Comparison of ENCODE assay signal across 14 cellular contexts in the genomic region with DNA sequence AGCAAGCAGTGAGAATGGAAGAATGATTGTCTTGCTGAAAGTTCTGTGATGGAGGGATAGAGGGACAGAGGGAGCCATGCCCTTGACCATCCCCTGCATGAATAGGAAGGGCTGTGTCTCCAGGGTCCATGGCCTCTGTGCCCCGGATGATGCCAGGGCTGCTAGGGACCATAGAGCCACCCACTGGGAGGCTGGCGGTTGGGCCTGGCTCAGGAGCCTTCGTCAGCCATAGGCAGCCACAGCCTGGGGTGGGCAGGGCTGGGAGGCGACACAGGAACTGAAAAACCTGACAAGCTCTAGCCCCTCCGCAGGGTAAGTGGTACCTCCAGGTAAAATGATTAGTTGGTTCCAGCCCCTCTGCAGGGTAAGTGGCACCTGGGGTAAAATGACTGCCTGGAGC. TPM values are rescaled to one million over a fixed set of nuclear protein-coding genes. Genes with fewer than 3 reads are reported as not detected.
A peak's percentile ranks its signal among the peaks of the same experiment; 100 is the strongest.
DNase-seq lines count a peak whose midpoint lies in the region; ATAC-seq and TF ChIP-seq lines count a peak whose summit lies in the region.
"Had no signal": no experiment of that assay in that cellular context is flagged by ENCODE, and none has a peak within 500 bp of the region (broad histone marks: within the 10 kb centered on the region; RNA-seq: fewer than 3 reads in every experiment).

No MANE protein-coding gene starts in this region.

- H3K4me3 Mint-ChIP-seq in activated CD8-positive, alpha-beta T cell treated with anti-CD3 and anti-CD28 coated beads, Interleukin-2, amount 10 ng/mL, durations not matched to agents 7 days and 5 days, result no peak overlapping the region
- no peak overlapping the region for H3K4me3 Mint-ChIP-seq in activated CD8-positive, alpha-beta T cell treated with anti-CD3 and anti-CD28 coated beads for 36 hours
- H3K4me3 Mint-ChIP-seq in glutamatergic neuron (ENCODE audit: unreplicated experiment), result no peak overlapping the region
- H3K4me3 Mint-ChIP-seq: CD4-positive, alpha-beta T cell had no signal

- peak in 2 of 3 experiments; percentile 85 to 87 for DNase-seq in NCI-H1417 (lab: John Stamatoyannopoulos, UW)
- no peak for DNase-seq in NCI-H1417 treated with DMSO at 0.1 percent for 48 hours (lab: John Stamatoyannopoulos, UW)
- DNase-seq in activated CD8-positive, alpha-beta T cell treated with anti-CD3 and anti-CD28 coated beads, Interleukin-2, amount 10 ng/mL, durations not matched to agents 7 days and 5 days, result peak; percentile 19
- DNase-seq in activated CD8-positive, alpha-beta T cell treated with anti-CD3 and anti-CD28 coated beads for 36 hours, result no peak
- peak; percentile 77 for DNase-seq in NCI-H69 (lab: John Stamatoyannopoulos, UW)
- DNase-seq in glutamatergic neuron, result no peak
- no peak for DNase-seq in inferior parietal cortex (ENCODE audit: extremely low spot score)
- DNase-seq: AML-193; CD4-positive, alpha-beta T cell; DMS153; DMS79; GDM1; H9 had no signal

- CTCF ChIA-PET in activated CD8-positive, alpha-beta T cell treated with anti-CD3 and anti-CD28 coated beads, Interleukin-2, amount 10 ng/mL, durations not matched to agents 7 days and 5 days (lab: Charles Lee), result interaction anchor here (8.1 kb wide), 1 partner anchor 202 kb away, joined by 187 read pairs; no protein-coding TSS in a partner anchor
- CTCF ChIA-PET in activated CD8-positive, alpha-beta T cell treated with anti-CD3 and anti-CD28 coated beads for 36 hours (lab: Charles Lee), result interaction anchor here (0.9 kb wide), 2 partner anchors 20 to 202 kb away, joined by 3 read pairs; no protein-coding TSS in a partner anchor

- peaks cover 23% of the 10 kb centered on the region for H3K4me1 Mint-ChIP-seq in activated CD8-positive, alpha-beta T cell treated with anti-CD3 and anti-CD28 coated beads, Interleukin-2, amount 10 ng/mL, durations not matched to agents 7 days and 5 days (ENCODE audit: low read depth)
- peaks cover 24% of the 10 kb centered on the region for H3K4me1 Mint-ChIP-seq in activated CD8-positive, alpha-beta T cell treated with anti-CD3 and anti-CD28 coated beads for 36 hours (ENCODE audit: low read depth)
- peaks cover 3% of the 10 kb centered on the region for H3K4me1 Mint-ChIP-seq in glutamatergic neuron (ENCODE audit: low read depth, unreplicated experiment)

- no peak for ATAC-seq in activated CD8-positive, alpha-beta T cell treated with anti-CD3 and anti-CD28 coated beads, Interleukin-2, amount 10 ng/mL, durations not matched to agents 7 days and 5 days
- ATAC-seq in activated CD8-positive, alpha-beta T cell treated with anti-CD3 and anti-CD28 coated beads for 36 hours, result no peak
- ATAC-seq: A549 had no signal

- POLR2A ChIA-PET in activated CD8-positive, alpha-beta T cell treated with anti-CD3 and anti-CD28 coated beads, Interleukin-2, amount 10 ng/mL, durations not matched to agents 7 days and 5 days (lab: Charles Lee), result no interaction called here
- POLR2A ChIA-PET in activated CD8-positive, alpha-beta T cell treated with anti-CD3 and anti-CD28 coated beads for 36 hours (lab: Charles Lee), result no interaction called here

- no peak overlapping the region for H3K27ac Mint-ChIP-seq in activated CD8-positive, alpha-beta T cell treated with anti-CD3 and anti-CD28 coated beads, Interleukin-2, amount 10 ng/mL, durations not matched to agents 7 days and 5 days
- H3K27ac Mint-ChIP-seq in activated CD8-positive, alpha-beta T cell treated with anti-CD3 and anti-CD28 coated beads for 36 hours, result no peak overlapping the region
- no peak overlapping the region for H3K27ac Mint-ChIP-seq in glutamatergic neuron (ENCODE audit: unreplicated experiment)
- H3K27ac Mint-ChIP-seq: CD4-positive, alpha-beta T cell; H9 had no signal

- TF ChIP-seq CTCF in activated CD8-positive, alpha-beta T cell treated with anti-CD3 and anti-CD28 coated beads for 36 hours (IDR thresholded peaks at IDR 0.05), result no peak
- no peak for TF ChIP-seq CTCF in glutamatergic neuron (IDR thresholded peaks at IDR 0.05; ENCODE audit: partially characterized antibody, unreplicated experiment)

- intact Hi-C loops in activated CD8-positive, alpha-beta T cell treated with anti-CD3 and anti-CD28 coated beads for 36 hours (cut with micrococcal nuclease), result loop anchor here (5.0 kb wide), 1 partner anchor 59 kb away; no protein-coding TSS in a partner anchor

- peaks cover 21% of the 10 kb centered on the region for H3K27me3 Mint-ChIP-seq in activated CD8-positive, alpha-beta T cell treated with anti-CD3 and anti-CD28 coated beads, Interleukin-2, amount 10 ng/mL, durations not matched to agents 7 days and 5 days (ENCODE audit: low read depth)
- H3K27me3 Mint-ChIP-seq in activated CD8-positive, alpha-beta T cell treated with anti-CD3 and anti-CD28 coated beads for 36 hours, result peaks cover 19% of the 10 kb centered on the region
- H3K27me3 Mint-ChIP-seq in glutamatergic neuron (ENCODE audit: unreplicated experiment), result peaks cover 18% of the 10 kb centered on the region

- no peaks in the 10 kb centered on the region for H3K36me3 Mint-ChIP-seq in activated CD8-positive, alpha-beta T cell treated with anti-CD3 and anti-CD28 coated beads, Interleukin-2, amount 10 ng/mL, durations not matched to agents 7 days and 5 days (ENCODE audit: low read depth)
- no peaks in the 10 kb centered on the region for H3K36me3 Mint-ChIP-seq in activated CD8-positive, alpha-beta T cell treated with anti-CD3 and anti-CD28 coated beads for 36 hours (ENCODE audit: low read depth)
- H3K36me3 Mint-ChIP-seq in glutamatergic neuron (ENCODE audit: unreplicated experiment), result no peaks in the 10 kb centered on the region

- no peaks in the 10 kb centered on the region for H3K9me3 Mint-ChIP-seq in activated CD8-positive, alpha-beta T cell treated with anti-CD3 and anti-CD28 coated beads, Interleukin-2, amount 10 ng/mL, durations not matched to agents 7 days and 5 days (ENCODE audit: insufficient read depth)
- H3K9me3 Mint-ChIP-seq in activated CD8-positive, alpha-beta T cell treated with anti-CD3 and anti-CD28 coated beads for 36 hours, result no peaks in the 10 kb centered on the region
- H3K9me3 Mint-ChIP-seq in glutamatergic neuron (ENCODE audit: unreplicated experiment), result peaks cover 3% of the 10 kb centered on the region
- H3K9me3 Mint-ChIP-seq: CD4-positive, alpha-beta T cell; H9 had no signal

RNA-seq across cellular contexts. Expression of a gene that starts 19.1 kb away (rescaled TPM):
- 10 to 100 TPM; 14.3 to 15.2 TPM for total RNA-seq in activated CD8-positive, alpha-beta T cell treated with anti-CD3 and anti-CD28 coated beads, Interleukin-2, amount 10 ng/mL, durations not matched to agents 7 days and 5 days
- 1 to 10 TPM; 8.5 to 9.0 TPM for total RNA-seq in activated CD8-positive, alpha-beta T cell treated with anti-CD3 and anti-CD28 coated beads for 36 hours
- 1.4 TPM for total RNA-seq in glutamatergic neuron (ENCODE audit: unreplicated experiment)

Comparison
In these comparisons a context has a peak if more than half of its experiments do, and no peak if none do; other contexts are left out.
1. DNase-seq: peak in NCI-H1417 (2 of 3), activated CD8-positive, alpha-beta T cell treated with anti-CD3 and anti-CD28 coated beads, Interleukin-2, amount 10 ng/mL, durations not matched to agents 7 days and 5 days (single experiment) and NCI-H69 (single experiment); none in NCI-H1417 treated with DMSO at 0.1 percent for 48 hours (single experiment), activated CD8-positive, alpha-beta T cell treated with anti-CD3 and anti-CD28 coated beads for 36 hours (single experiment), glutamatergic neuron (single experiment) and inferior parietal cortex (single experiment).